ENCODE assay signal across 8 cellular contexts in the genomic region with DNA sequence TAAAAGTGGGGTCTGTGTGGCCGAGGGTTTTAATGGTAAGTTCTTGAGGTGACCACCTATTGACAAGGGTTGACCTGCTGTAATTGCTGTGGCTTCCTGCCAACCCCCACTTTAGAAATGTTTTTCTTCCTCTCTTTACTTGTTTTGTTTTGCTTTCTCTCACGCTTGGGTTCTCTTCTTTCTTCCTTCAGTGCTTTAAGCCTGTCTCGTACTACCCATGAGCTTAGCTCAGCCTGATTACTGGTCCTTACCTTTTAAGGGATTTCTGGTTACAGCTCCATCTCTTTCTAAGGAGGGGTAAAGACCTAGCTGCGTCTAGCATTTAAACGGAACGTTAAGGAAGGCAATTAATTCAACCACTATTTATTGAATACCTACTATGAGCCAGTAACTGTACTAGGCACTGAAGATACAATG. TPM values are rescaled to one million over a fixed set of nuclear protein-coding genes. Genes with fewer than 3 reads are reported as not detected.
DNase-seq lines count a peak whose midpoint lies in the region; ATAC-seq and TF ChIP-seq lines count a peak whose summit lies in the region.

No MANE protein-coding gene starts in this region.

- WGBS in adrenal gland, 4 donors = 0 to 2% (median 0%) methylated on average over 6 of the region's 6 CpGs

- H3K79me2 ChIP-seq in MM.1S (ENCODE audit: low read length) = peaks cover 58% of the 10 kb centered on the region

- H3K4me2 ChIP-seq in MM.1S (ENCODE audit: low read depth, low read length) = peak overlapping the region; percentile 48

- H3K9me3 ChIP-seq in MM.1S (replicated peaks; ENCODE audit: insufficient read depth, low read length) (no peaks in the 10 kb centered on the region), adrenal gland (replicated peaks in 1 of 3) (no peaks in the 10 kb centered on the region)

- peak overlapping the region; percentile 87; the same call in 1 of the 2 replicates for H3K27ac ChIP-seq in MM.1S (ENCODE audit: low read length)
- peak overlapping the region in 4 of 5 donors; percentile 86 to 98 (median 94) for H3K27ac ChIP-seq in adrenal gland

- peaks cover 41 to 53% of the 10 kb centered on the region in 2 donors for H3K4me1 Mint-ChIP-seq in immature natural killer cell
- peaks cover 36% of the 10 kb centered on the region for H3K4me1 Mint-ChIP-seq in stimulated activated naive CD8-positive, alpha-beta T cell treated with anti-CD3 and anti-CD28 coated beads, Interleukin-15, amount 100 ng/mL, for 72 hours

- H3K9ac ChIP-seq in MM.1S (ENCODE audit: low read length) = peak overlapping the region; percentile 86

- intact Hi-C loops in adrenal gland (cut with DNase I) = loop anchor here in 1 of 2 donors (10.0 kb wide), 1 partner anchor 131 kb away; no protein-coding TSS in a partner anchor

- peaks cover 6 to 18% (median 10%) of the 10 kb centered on the region in 3 donors for H3K27me3 Mint-ChIP-seq in immature natural killer cell (ENCODE audit: low read depth in 3 of 3)
- no peaks in the 10 kb centered on the region for H3K27me3 Mint-ChIP-seq in stimulated activated naive CD8-positive, alpha-beta T cell treated with anti-CD3 and anti-CD28 coated beads, Interleukin-15, amount 100 ng/mL, for 72 hours

- DNase-seq in NCI-H748 (lab: John Stamatoyannopoulos, UW; ENCODE audit: unreplicated experiment) (peak; percentile 64), NCI-H748 treated with DMSO at 0.1 percent for 48 hours (lab: John Stamatoyannopoulos, UW) (no peak), H7 (peak; percentile 3), MM.1S (no peak), adrenal gland (no peak), immature natural killer cell (no peak), activated gamma-delta T cell treated with Interleukin-2 at 50 U/mL for 16 hours (no peak)
- no peak for DNase-seq in stimulated activated naive CD8-positive, alpha-beta T cell treated with anti-CD3 and anti-CD28 coated beads, Interleukin-15, amount 100 ng/mL, for 72 hours

- TF ChIP-seq POLR2A in adrenal gland (IDR thresholded peaks at IDR 0.05) = no peak

- H3K36me3 ChIP-seq in H7 (replicated peaks; ENCODE audit: control insufficient read depth, insufficient read depth, low read length) = no peaks in the 10 kb centered on the region
- H3K36me3 ChIP-seq in MM.1S (replicated peaks; ENCODE audit: insufficient read depth, low read length) = no peaks in the 10 kb centered on the region
- H3K36me3 ChIP-seq in adrenal gland (replicated peaks in 1 of 2) = no peaks in the 10 kb centered on the region

- H3K27me3 ChIP-seq in H7 (ENCODE audit: control insufficient read depth, insufficient read depth, low read length) = no peaks in the 10 kb centered on the region
- H3K27me3 ChIP-seq in MM.1S (replicated peaks; ENCODE audit: insufficient read depth, low read length) = no peaks in the 10 kb centered on the region
- no peaks in the 10 kb centered on the region for H3K27me3 ChIP-seq in adrenal gland

- no peaks in the 10 kb centered on the region for H3K36me3 Mint-ChIP-seq in immature natural killer cell

- no peaks in the 10 kb centered on the region for H3K9me3 Mint-ChIP-seq in immature natural killer cell
- no peaks in the 10 kb centered on the region for H3K9me3 Mint-ChIP-seq in stimulated activated naive CD8-positive, alpha-beta T cell treated with anti-CD3 and anti-CD28 coated beads, Interleukin-15, amount 100 ng/mL, for 72 hours

- TF ChIP-seq CTCF in MM.1S (IDR thresholded peaks at IDR 0.05; ENCODE audit: low read length) = no peak
- TF ChIP-seq CTCF in adrenal gland (IDR thresholded peaks at IDR 0.05) = no peak

- H3K4me3 Mint-ChIP-seq in immature natural killer cell = peak overlapping the region; percentile 90 to 99 (median 99)
- peak overlapping the region; percentile 87 to 91 for H3K4me3 Mint-ChIP-seq in stimulated activated naive CD8-positive, alpha-beta T cell treated with anti-CD3 and anti-CD28 coated beads, Interleukin-15, amount 100 ng/mL, for 72 hours

- H3K4me3 ChIP-seq in H7 (ENCODE audit: insufficient read depth, low read depth, low read length) (peak overlapping the region; percentile 99), MM.1S (ENCODE audit: low read length) (peak overlapping the region; percentile 69), adrenal gland (peak overlapping the region; percentile 64 to 74 (median 66))

- H2AFZ ChIP-seq in MM.1S (ENCODE audit: low read length) = peak overlapping the region; percentile 80

- H3K9me2 ChIP-seq in MM.1S (replicated peaks; ENCODE audit: insufficient read depth, low read length) = no peaks in the 10 kb centered on the region

- no peaks in the 10 kb centered on the region for H4K20me1 ChIP-seq in MM.1S (ENCODE audit: insufficient read depth, low read length)

- H3F3A ChIP-seq in MM.1S (ENCODE audit: insufficient read depth, low read length) = peaks cover 14% of the 10 kb centered on the region

- peaks cover 27% of the 10 kb centered on the region for H3K4me1 ChIP-seq in MM.1S (ENCODE audit: low read length)
- H3K4me1 ChIP-seq in adrenal gland (replicated peaks in 1 of 2) = peaks cover 20 to 39% of the 10 kb centered on the region in 2 donors

- peak; percentile 8 for ATAC-seq in stimulated activated naive CD8-positive, alpha-beta T cell treated with anti-CD3 and anti-CD28 coated beads, Interleukin-15, amount 100 ng/mL, for 72 hours

- H3K27ac Mint-ChIP-seq in immature natural killer cell = peak overlapping the region; percentile 92 to 99 (median 94)
- H3K27ac Mint-ChIP-seq in stimulated activated naive CD8-positive, alpha-beta T cell treated with anti-CD3 and anti-CD28 coated beads, Interleukin-15, amount 100 ng/mL, for 72 hours = peak overlapping the region; percentile 99 to 100

RNA-seq across cellular contexts. Expression of gene PPP1R12A, which starts 0.7 kb away (rescaled TPM):
- 39.7 and 58.7 TPM in 2 replicates for total RNA-seq in H7 (2014; rRNA removed; shearing (Covaris generic))
- 10 to 100 TPM; 26.6 to 81.2 (median 50.0) TPM for total RNA-seq in adrenal gland
- polyA plus RNA-seq in adrenal gland (10 to 100 TPM; 17.0 to 58.7 (median 27.9) TPM), immature natural killer cell (100 to 1,000 TPM in 2 of 3 donors, 10 to 100 TPM in 1; 81.1 to 158 (median 103) TPM)

Comparison
In these comparisons a context has a peak if more than half of its experiments do, and no peak if none do; other contexts are left out.
1. DNase-seq: peak in NCI-H748 (single experiment) and H7 (single experiment); none in NCI-H748 treated with DMSO at 0.1 percent for 48 hours (single experiment), MM.1S (single experiment), adrenal gland (0 of 7), immature natural killer cell (0 of 3), stimulated activated naive CD8-positive, alpha-beta T cell treated with anti-CD3 and anti-CD28 coated beads, Interleukin-15, amount 100 ng/mL, for 72 hours (0 of 2) and activated gamma-delta T cell treated with Interleukin-2 at 50 U/mL for 16 hours (single experiment).
2. Peak in every context shown above with its lines, with median percentiles within 50 percentile points of each other: H3K4me3 ChIP-seq.